ENCODE assay signal across 1 cellular context in genomic region chr2:137862651-137863050, GRCh38.
TF ChIP-seq lines count a peak whose summit lies in the region.

No MANE protein-coding gene starts in this region.

TF ChIP-seq in H1, 55 proteins besides CTCF, POLR2A, EP300 and RAD21 (continued from another document):
- TF ChIP-seq RBBP5 (IDR thresholded peaks at IDR 0.05; ENCODE audit: borderline replicate concordance, low read depth, low read length) (no peak), EGR1 (IDR thresholded peaks at IDR 0.05; ENCODE audit: borderline replicate concordance, low read depth, low read length) (no peak), TBP (IDR thresholded peaks at IDR 0.05; ENCODE audit: low read depth, low read length) (no peak), NRF1 (IDR thresholded peaks at IDR 0.05; ENCODE audit: low read depth, low read length) (no peak), KDM5A (IDR thresholded peaks at IDR 0.05; ENCODE audit: low read length) (no peak), USF2 (IDR thresholded peaks at IDR 0.05; ENCODE audit: low read length) (no peak), RNF2 (IDR thresholded peaks at IDR 0.05; ENCODE audit: borderline replicate concordance, low read depth, low read length, missing control alignments, poor library complexity, severe bottlenecking) (no peak), POU5F1 (IDR thresholded peaks at IDR 0.05; ENCODE audit: low read depth, low read length) (no peak), CEBPB (IDR thresholded peaks at IDR 0.05; ENCODE audit: low read depth, low read length) (no peak), NANOG (IDR thresholded peaks at IDR 0.05; ENCODE audit: insufficient read depth, low read depth, low read length, poor library complexity, severe bottlenecking) (no peak), TCF12 (IDR thresholded peaks at IDR 0.05; ENCODE audit: low read depth, low read length) (no peak), SIX5 (IDR thresholded peaks at IDR 0.05; ENCODE audit: low read depth, low read length) (no peak), KDM1A (IDR thresholded peaks at IDR 0.05; ENCODE audit: borderline replicate concordance, low read length) (no peak), RFX5 (IDR thresholded peaks at IDR 0.05; ENCODE audit: borderline replicate concordance, low read depth, low read length) (no peak), SRF (IDR thresholded peaks at IDR 0.05; ENCODE audit: low read depth, low read length) (no peak), JUND (IDR thresholded peaks at IDR 0.05; ENCODE audit: low read length) (no peak)
